Comparison of ENCODE assay signal across 8 cellular contexts in the genomic region with DNA sequence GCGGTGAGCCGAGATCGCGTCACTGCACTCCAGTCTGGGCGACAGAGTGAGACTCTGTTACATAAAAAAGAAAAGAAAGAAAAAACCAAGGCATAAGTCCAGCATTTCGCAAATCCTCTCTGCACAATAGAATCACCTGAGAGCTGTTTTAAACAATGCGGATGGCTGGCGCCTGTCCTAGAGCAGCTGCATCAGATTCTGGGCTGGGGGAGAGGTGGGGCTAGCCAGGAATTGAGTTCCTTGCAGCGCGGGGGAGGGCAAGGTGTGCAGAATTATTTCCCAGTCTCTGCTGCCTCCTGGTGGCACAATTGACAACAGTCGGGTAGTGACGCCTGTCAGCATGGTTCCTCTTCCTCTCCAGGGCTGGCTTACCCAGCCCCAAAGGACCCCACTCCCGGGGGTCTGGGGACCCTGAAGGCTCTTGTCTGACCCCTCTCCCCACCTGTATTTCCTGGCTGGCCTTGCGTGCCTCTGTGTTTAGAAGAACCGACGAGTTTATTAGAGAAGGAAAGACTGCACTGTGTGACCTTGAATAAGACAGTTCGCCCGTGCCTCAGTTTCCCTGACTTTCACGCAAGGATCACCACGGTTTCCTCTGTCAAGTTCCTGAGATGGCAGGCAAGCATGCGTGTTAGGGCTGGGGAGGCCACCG. TPM values are rescaled to one million over a fixed set of nuclear protein-coding genes. Genes with fewer than 3 reads are reported as not detected.
A peak's percentile ranks its signal among the peaks of the same experiment; 100 is the strongest.
DNase-seq lines count a peak whose midpoint lies in the region; TF ChIP-seq lines count a peak whose summit lies in the region.

No MANE protein-coding gene starts in this region.

- H3K27ac Mint-ChIP-seq in activated naive CD4-positive, alpha-beta T cell treated with anti-CD3 and anti-CD28 coated beads, Interleukin-2, amount 50 U/mL, for 24 hours, result peak overlapping the region; percentile 14

- CTCF ChIA-PET in HEK293 (lab: Yijun Ruan, JAX), result interaction anchor here (0.6 to 1.7 kb wide), 12 partner anchors 29 to 719 kb away, joined by 3 to 7 read pairs (median 4); no protein-coding TSS in a partner anchor
- CTCF ChIA-PET in SK-N-SH (lab: Yijun Ruan, JAX), result interaction anchor here (0.7 to 6.3 kb wide), 23 partner anchors 14 to 733 kb away, joined by 3 to 51 read pairs (median 3); no protein-coding TSS in a partner anchor

- H3K27me3 ChIP-seq in SK-N-SH (ENCODE audit: insufficient read depth) (no peaks in the 10 kb centered on the region; the same call in 1 of the 2 replicates), transverse colon (no peaks in the 10 kb centered on the region)

- H3K4me1 ChIP-seq in HEK293 (ENCODE audit: control insufficient read depth, insufficient read depth, low read length), result no peaks in the 10 kb centered on the region
- H3K4me1 ChIP-seq in SK-N-SH (ENCODE audit: control insufficient read depth in 1 of 2, insufficient read depth in 2 of 2, low read depth in 1 of 2, low read length in 1 of 2), result peaks cover 0 to 4% of the 10 kb centered on the region in 2 experiments; a peak in 1 of 4 replicates
- H3K4me1 ChIP-seq in transverse colon, result peaks cover 0 to 12% (median 9%) of the 10 kb centered on the region in 4 donors

- no peaks in the 10 kb centered on the region for H3K9me3 Mint-ChIP-seq in activated naive CD4-positive, alpha-beta T cell treated with anti-CD3 and anti-CD28 coated beads, Interleukin-2, amount 50 U/mL, for 24 hours

- no peaks in the 10 kb centered on the region for H3K9me3 ChIP-seq in HEK293 (ENCODE audit: control insufficient read depth, insufficient read depth, low read depth, low read length)
- no peaks in the 10 kb centered on the region for H3K9me3 ChIP-seq in SK-N-SH
- H3K9me3 ChIP-seq in transverse colon, result no peaks in the 10 kb centered on the region

- H3K4me3 ChIP-seq in HEK293 (ENCODE audit: low read depth, low read length), result no peak overlapping the region
- H3K4me3 ChIP-seq in SK-N-SH (ENCODE audit: low read depth in 2 of 2, low read length in 1 of 2), result peak overlapping the region in 1 of 2 experiments; percentile 52; a peak in 1 of 4 replicates
- peak overlapping the region in 1 of 4 donors; percentile 37 for H3K4me3 ChIP-seq in transverse colon

- intact Hi-C loops in head of caudate nucleus (cut with DNase I) (loop anchor here (5.0 kb wide), 1 partner anchor 336 kb away; no protein-coding TSS in a partner anchor), posterior vena cava (cut with DNase I) (loop anchor here in 1 of 2 donors (10.0 kb wide), 1 partner anchor 533 kb away; no protein-coding TSS in a partner anchor), transverse colon (cut with DNase I; ENCODE audit: low total_unique reads) (loop anchor here (10.0 kb wide), 3 partner anchors 373 to 703 kb away; partner anchors contain the start of gene ATMIN)

- H3K36me3 ChIP-seq in HEK293 (ENCODE audit: control insufficient read depth in 2 of 2, insufficient read depth in 1 of 2, low read length in 2 of 2) (no peaks in the 10 kb centered on the region), SK-N-SH (replicated peaks in 1 of 2; ENCODE audit: control insufficient read depth in 1 of 2, insufficient read depth in 2 of 2, low read length in 1 of 2) (no peaks in the 10 kb centered on the region), transverse colon (no peaks in the 10 kb centered on the region)

- POLR2A ChIA-PET in HEK293 (lab: Yijun Ruan, JAX) (interaction anchor here (0.6 kb wide), 1 partner anchor 13 kb away, joined by 4 read pairs; no protein-coding TSS in a partner anchor), SK-N-SH (lab: Yijun Ruan, JAX) (no interaction called here)

- no peaks in the 10 kb centered on the region for H3K79me2 ChIP-seq in SK-N-SH (ENCODE audit: insufficient read depth)

- no peak for TF ChIP-seq POLR2A in transverse colon (IDR thresholded peaks at IDR 0.05)

- H3F3A ChIP-seq in SK-N-SH (replicated peaks; ENCODE audit: insufficient read depth), result no peaks in the 10 kb centered on the region

- no peaks in the 10 kb centered on the region for H3K36me3 Mint-ChIP-seq in activated naive CD4-positive, alpha-beta T cell treated with anti-CD3 and anti-CD28 coated beads, Interleukin-2, amount 50 U/mL, for 24 hours

- peak overlapping the region; percentile 66; the same call in 1 of the 2 replicates for H2AFZ ChIP-seq in SK-N-SH (ENCODE audit: low read depth)

- H3K9ac ChIP-seq in SK-N-SH, result no peak overlapping the region

- TF ChIP-seq CTCF in HEK293 (tag by site-specific recombination; IDR thresholded peaks at IDR 0.05), result peak; percentile 90
- TF ChIP-seq CTCF in SK-N-SH (IDR thresholded peaks at IDR 0.05), result peak; percentile 85
- peak; percentile 83 to 94 (median 85) for TF ChIP-seq CTCF in transverse colon (IDR thresholded peaks at IDR 0.05)

- TF ChIP-seq EP300 in SK-N-SH (IDR thresholded peaks at IDR 0.05; ENCODE audit: borderline replicate concordance in 1 of 2, low read depth in 1 of 2, low read length in 1 of 2) (no peak), transverse colon (IDR thresholded peaks at IDR 0.05; ENCODE audit: low read depth) (no peak)

- peak overlapping the region; percentile 67 for H3K4me3 Mint-ChIP-seq in activated naive CD4-positive, alpha-beta T cell treated with anti-CD3 and anti-CD28 coated beads, Interleukin-2, amount 50 U/mL, for 24 hours

- 23% methylated on average over 18 of the region's 22 CpGs for WGBS in SK-N-SH (ENCODE audit: low lambda C conversion rate)
- WGBS in transverse colon (ENCODE audit: low coverage in 1 of 2), 2 donors, result 3 to 7% methylated on average over 8 to 22 of the region's 22 CpGs

- H4K20me1 ChIP-seq in SK-N-SH (ENCODE audit: insufficient read depth), result no peaks in the 10 kb centered on the region

- H3K27ac ChIP-seq in HEK293 (ENCODE audit: extremely low read depth, low read depth, low read length), result no peak overlapping the region
- H3K27ac ChIP-seq in SK-N-SH (ENCODE audit: low read depth in 2 of 2, low read length in 1 of 2), result no peak overlapping the region
- H3K27ac ChIP-seq in transverse colon, result peak overlapping the region in 2 of 4 donors; percentile 12 to 28

- no peaks in the 10 kb centered on the region for H3K9me2 ChIP-seq in SK-N-SH

- no peaks in the 10 kb centered on the region for H3K27me3 Mint-ChIP-seq in activated naive CD4-positive, alpha-beta T cell treated with anti-CD3 and anti-CD28 coated beads, Interleukin-2, amount 50 U/mL, for 24 hours

- H3K4me2 ChIP-seq in SK-N-SH, result peak overlapping the region; percentile 66

- peak; percentile 96 for TF ChIP-seq RAD21 in SK-N-SH (IDR thresholded peaks at IDR 0.05; ENCODE audit: low read length)

- DNase-seq in GF-D8 (lab: John Stamatoyannopoulos, UW) (peak; percentile 38), NAMALWA (ENCODE audit: low spot score) (peak; percentile 93), SK-N-SH (peak; percentile 84), head of caudate nucleus (peak; percentile 67 to 93 (median 84)), posterior vena cava (ENCODE audit: low spot score) (peak; percentile 90), transverse colon (peak; percentile 92)

- peaks cover 6% of the 10 kb centered on the region for H3K4me1 Mint-ChIP-seq in activated naive CD4-positive, alpha-beta T cell treated with anti-CD3 and anti-CD28 coated beads, Interleukin-2, amount 50 U/mL, for 24 hours

- in situ Hi-C loops in transverse colon (cut with MboI; ENCODE audit: low pct_ligation_motif_present in 1 of 4, low pct_unique_long_range_greater_than_20kb in 1 of 4, low sequenced_read_pairs in 3 of 4), result loop anchor here in 3 of 4 donors (10.0 to 25.0 kb wide), 5 partner anchors 376 to 1201 kb away; partner anchors contain the start of genes ATMIN (in 3 of the 3) and DYNLRB2 (in 1 of the 3)

TF ChIP-seq in HEK293, 187 proteins besides CTCF, POLR2A, EP300 and RAD21 (continues in another document):
- TF ChIP-seq ZBTB6 (tag by site-specific recombination; IDR thresholded peaks at IDR 0.05) (no peak; the same call in 1 of the 2 replicates), ZNF514 (tag by site-specific recombination; IDR thresholded peaks at IDR 0.05) (no peak), ZNF221 (tag by site-specific recombination; IDR thresholded peaks at IDR 0.05; ENCODE audit: borderline replicate concordance) (no peak)

TF ChIP-seq in SK-N-SH, 30 proteins besides CTCF, POLR2A, EP300 and RAD21:
- peak; percentile 59; the same call in 1 of the 2 replicates for TF ChIP-seq MXI1 (IDR thresholded peaks at IDR 0.05; ENCODE audit: low read depth, low read length)
- peak; percentile 83 for TF ChIP-seq CHD2 (IDR thresholded peaks at IDR 0.05; ENCODE audit: low read length, partially characterized antibody)
- TF ChIP-seq TCF12 (IDR thresholded peaks at IDR 0.05), result peak; percentile 15; the same call in 1 of the 2 replicates
- no peak for TF ChIP-seq NRF1 (IDR thresholded peaks at IDR 0.05; ENCODE audit: low read depth, low read length)
- no peak for TF ChIP-seq FOXJ3 (CRISPR knock-in tag; IDR thresholded peaks at IDR 0.05)
- TF ChIP-seq SMC3 (IDR thresholded peaks at IDR 0.05; ENCODE audit: low read depth, low read length), result peak; percentile 89
- TF ChIP-seq POLR2AphosphoS5 (IDR thresholded peaks at IDR 0.05; ENCODE audit: low read depth, low read length), result no peak
- TF ChIP-seq ELF1 (IDR thresholded peaks at IDR 0.05), result no peak
- TF ChIP-seq RCOR1 (IDR thresholded peaks at IDR 0.05; ENCODE audit: low read length), result no peak

RNA-seq across cellular contexts. Expression of gene PLCG2, which starts 41.1 kb away (rescaled TPM):
- polyA plus RNA-seq in SK-N-SH (2012; rRNA removed), result 0.08 and 0.23 TPM in 2 replicates
- polyA plus RNA-seq in SK-N-SH (2012; cell fraction: cytosol; rRNA removed), result 0.14 and 0.26 TPM in 2 replicates
- 0.27 and 0.51 TPM in 2 replicates for polyA plus RNA-seq in SK-N-SH (2012; cell fraction: nucleus; rRNA removed)
- 10 to 100 TPM; 15.9 to 24.5 TPM for total RNA-seq in posterior vena cava
- total RNA-seq in transverse colon, result 10 to 100 TPM in 3 of 4 donors, 1 to 10 TPM in 1; 9.0 to 65.9 (median 28.6) TPM

Comparison
In these comparisons a context has a peak if more than half of its experiments do, and no peak if none do; other contexts are left out.
1. DNase-seq: peak in every context shown above with its lines; median percentile 93 in NAMALWA; 92 in transverse colon; 90 in posterior vena cava; 84 in SK-N-SH; 84 in head of caudate nucleus; 38 in GF-D8.